12 cellular contexts compared by ENCODE assay signal in genomic region chr19:2454962-2455409, GRCh38. TPM values are rescaled to one million over a fixed set of nuclear protein-coding genes. Genes with fewer than 3 reads are reported as not detected.
A peak's percentile ranks its signal among the peaks of the same experiment; 100 is the strongest.
DNase-seq lines count a peak whose midpoint lies in the region; ATAC-seq and TF ChIP-seq lines count a peak whose summit lies in the region.
"Had no signal": no experiment of that assay in that cellular context is flagged by ENCODE, and none has a peak within 500 bp of the region (broad histone marks: within the 10 kb centered on the region; RNA-seq: fewer than 3 reads in every experiment).

No MANE protein-coding gene starts in this region.

- no peak for TF ChIP-seq POLR2A in upper lobe of left lung (IDR thresholded peaks at IDR 0.05)

- ATAC-seq in memory B cell (ENCODE audit: low read depth) (no peak), upper lobe of left lung (ENCODE audit: low FRiP score in 2 of 2) (no peak)

- H3K4me1 ChIP-seq in BE2C, result no peaks in the 10 kb centered on the region; the same call in 1 of the 2 replicates
- peaks cover 12% of the 10 kb centered on the region for H3K4me1 ChIP-seq in HAP-1
- peaks cover 9 to 23% (median 15%) of the 10 kb centered on the region in 4 donors for H3K4me1 ChIP-seq in upper lobe of left lung

- intact Hi-C loops in activated T-helper 1 cell treated with anti-CD3 and anti-CD28 coated beads, Interleukin-12 subunit alpha, Interleukin-12 subunit beta, Interleukin-2, Interleukin-4 antibody, amounts not matched to agents 30 ng/mL and 10 ng/mL and 1 ng/mL, durations not matched to agents 14 hours and 24 hours and 36 hours (cut with micrococcal nuclease), result no loop called here

- H3K27me3 Mint-ChIP-seq in activated T-helper 1 cell treated with anti-CD3 and anti-CD28 coated beads, Interleukin-12 subunit alpha, Interleukin-12 subunit beta, Interleukin-2, Interleukin-4 antibody, amounts not matched to agents 30 ng/mL and 10 ng/mL and 1 ng/mL, durations not matched to agents 14 hours and 24 hours and 36 hours (ENCODE audit: insufficient read depth), result no peaks in the 10 kb centered on the region
- H3K27me3 Mint-ChIP-seq in memory B cell, result peaks cover under 1% of the 10 kb centered on the region

- H3K4me3 Mint-ChIP-seq in activated T-helper 1 cell treated with anti-CD3 and anti-CD28 coated beads, Interleukin-12 subunit alpha, Interleukin-12 subunit beta, Interleukin-2, Interleukin-4 antibody, amounts not matched to agents 30 ng/mL and 10 ng/mL and 1 ng/mL, durations not matched to agents 14 hours and 24 hours and 36 hours, result peak overlapping the region; percentile 87
- peak overlapping the region; percentile 83 for H3K4me3 Mint-ChIP-seq in memory B cell

- no peak for TF ChIP-seq EP300 in upper lobe of left lung (IDR thresholded peaks at IDR 0.05)

- H3K36me3 Mint-ChIP-seq in activated T-helper 1 cell treated with anti-CD3 and anti-CD28 coated beads, Interleukin-12 subunit alpha, Interleukin-12 subunit beta, Interleukin-2, Interleukin-4 antibody, amounts not matched to agents 30 ng/mL and 10 ng/mL and 1 ng/mL, durations not matched to agents 14 hours and 24 hours and 36 hours (ENCODE audit: low read depth), result peaks cover 8% of the 10 kb centered on the region
- H3K36me3 Mint-ChIP-seq in memory B cell, result no peaks in the 10 kb centered on the region

- no peak for TF ChIP-seq CTCF in BE2C (IDR thresholded peaks at IDR 0.05; ENCODE audit: low read depth, low read length)
- TF ChIP-seq CTCF in upper lobe of left lung (IDR thresholded peaks at IDR 0.05), result no peak

- H3K4me3 ChIP-seq in BE2C (ENCODE audit: low read depth, low read length) (peak overlapping the region; percentile 91), HAP-1 (peak overlapping the region; percentile 92), upper lobe of left lung (peak overlapping the region in 1 of 4 donors; percentile 100)

- peaks cover 20% of the 10 kb centered on the region for H3K4me1 Mint-ChIP-seq in activated T-helper 1 cell treated with anti-CD3 and anti-CD28 coated beads, Interleukin-12 subunit alpha, Interleukin-12 subunit beta, Interleukin-2, Interleukin-4 antibody, amounts not matched to agents 30 ng/mL and 10 ng/mL and 1 ng/mL, durations not matched to agents 14 hours and 24 hours and 36 hours (ENCODE audit: low read depth)
- peaks cover 21% of the 10 kb centered on the region for H3K4me1 Mint-ChIP-seq in memory B cell

- peak overlapping the region; percentile 57 for H3K27ac Mint-ChIP-seq in activated T-helper 1 cell treated with anti-CD3 and anti-CD28 coated beads, Interleukin-12 subunit alpha, Interleukin-12 subunit beta, Interleukin-2, Interleukin-4 antibody, amounts not matched to agents 30 ng/mL and 10 ng/mL and 1 ng/mL, durations not matched to agents 14 hours and 24 hours and 36 hours
- peak overlapping the region; percentile 70 for H3K27ac Mint-ChIP-seq in memory B cell

- no peak for DNase-seq in BE2C
- no peak for DNase-seq in HAP-1 (ENCODE audit: low spot score in 2 of 2)
- no peak for DNase-seq in activated T-helper 1 cell treated with anti-CD3 and anti-CD28 coated beads, Interleukin-12 subunit alpha, Interleukin-12 subunit beta, Interleukin-2, Interleukin-4 antibody, amounts not matched to agents 30 ng/mL and 10 ng/mL and 1 ng/mL, durations not matched to agents 14 hours and 24 hours and 36 hours (ENCODE audit: low spot score)
- no peak for DNase-seq in memory B cell (ENCODE audit: low spot score in 2 of 2)
- no peak for DNase-seq in effector CD4-positive, alpha-beta T cell
- DNase-seq in islet precursor cell, result no peak
- no peak for DNase-seq in upper lobe of left lung
- DNase-seq in NOMO-1 treated with DMSO at 0.1 percent for 48 hours (lab: John Stamatoyannopoulos, UW; ENCODE audit: unreplicated experiment), result no peak
- DNase-seq: left ventricle myocardium inferior; NCI-H524; stimulated activated CD4-positive, alpha-beta T cell treated with anti-CD3 and anti-CD28 coated beads, Interleukin-15, amount 100 ng/mL, for 24 hours had no signal

- in situ Hi-C loops in HAP-1 (cut with MboI; ENCODE audit: low sequenced_read_pairs), result no loop called here

- WGBS in upper lobe of left lung, 2 donors, result 90 to 93% methylated on average over 5 to 6 of the region's 6 CpGs

- H3K27me3 ChIP-seq in BE2C, result no peaks in the 10 kb centered on the region
- no peaks in the 10 kb centered on the region for H3K27me3 ChIP-seq in HAP-1 (ENCODE audit: low read depth)
- no peaks in the 10 kb centered on the region for H3K27me3 ChIP-seq in upper lobe of left lung
- H3K27me3 ChIP-seq: suprapubic skin had no signal

- H3K36me3 ChIP-seq in BE2C (peaks cover 17% of the 10 kb centered on the region), HAP-1 (replicated peaks) (peaks cover 6% of the 10 kb centered on the region), upper lobe of left lung (peaks cover 0 to 5% (median 0%) of the 10 kb centered on the region in 4 donors)
- H3K36me3 ChIP-seq: left ventricle myocardium inferior, suprapubic skin had no signal

- H3K9me3 Mint-ChIP-seq in activated T-helper 1 cell treated with anti-CD3 and anti-CD28 coated beads, Interleukin-12 subunit alpha, Interleukin-12 subunit beta, Interleukin-2, Interleukin-4 antibody, amounts not matched to agents 30 ng/mL and 10 ng/mL and 1 ng/mL, durations not matched to agents 14 hours and 24 hours and 36 hours, result no peaks in the 10 kb centered on the region
- no peaks in the 10 kb centered on the region for H3K9me3 Mint-ChIP-seq in memory B cell

- H3K9me3 ChIP-seq in BE2C (no peaks in the 10 kb centered on the region), HAP-1 (no peaks in the 10 kb centered on the region), upper lobe of left lung (no peaks in the 10 kb centered on the region)
- H3K9me3 ChIP-seq: left ventricle myocardium inferior, suprapubic skin had no signal

- H3K27ac ChIP-seq in upper lobe of left lung, result peak overlapping the region in 1 of 4 donors; percentile 85
- H3K27ac ChIP-seq: suprapubic skin had no signal

RNA-seq across cellular contexts. Expression of gene LMNB2, which starts 1.8 kb away (rescaled TPM):
- polyA plus RNA-seq in BE2C (2012; ENCODE audit: insufficient read depth, insufficient read length, low read depth), result 111 TPM
- 109 and 116 TPM in 2 replicates for total RNA-seq in activated T-helper 1 cell treated with anti-CD3 and anti-CD28 coated beads, Interleukin-12 subunit alpha, Interleukin-12 subunit beta, Interleukin-2, Interleukin-4 antibody, amounts not matched to agents 30 ng/mL and 10 ng/mL and 1 ng/mL, durations not matched to agents 14 hours and 24 hours and 36 hours
- total RNA-seq in upper lobe of left lung, result 10 to 100 TPM; 15.7 to 49.7 (median 28.2) TPM

RNA-seq across cellular contexts. Expression of gene GADD45B, which starts 20.9 kb away (rescaled TPM):
- 18.1 TPM for polyA plus RNA-seq in BE2C (2012; ENCODE audit: insufficient read depth, insufficient read length, low read depth)
- total RNA-seq in activated T-helper 1 cell treated with anti-CD3 and anti-CD28 coated beads, Interleukin-12 subunit alpha, Interleukin-12 subunit beta, Interleukin-2, Interleukin-4 antibody, amounts not matched to agents 30 ng/mL and 10 ng/mL and 1 ng/mL, durations not matched to agents 14 hours and 24 hours and 36 hours, result 129 and 132 TPM in 2 replicates
- total RNA-seq in upper lobe of left lung, result 100 to 1,000 TPM in 4 of 6 donors, 10 to 100 TPM in 2; 93.2 to 247 (median 139) TPM

RNA-seq across cellular contexts. Expression of gene TIMM13, which starts 27.6 kb away (rescaled TPM):
- polyA plus RNA-seq in BE2C (2012; ENCODE audit: insufficient read depth, insufficient read length, low read depth), result 1,450 TPM
- 178 and 185 TPM in 2 replicates for total RNA-seq in activated T-helper 1 cell treated with anti-CD3 and anti-CD28 coated beads, Interleukin-12 subunit alpha, Interleukin-12 subunit beta, Interleukin-2, Interleukin-4 antibody, amounts not matched to agents 30 ng/mL and 10 ng/mL and 1 ng/mL, durations not matched to agents 14 hours and 24 hours and 36 hours
- total RNA-seq in upper lobe of left lung, result 10 to 100 TPM; 26.2 to 82.3 (median 40.0) TPM
